Comparison of ENCODE assay signal across 13 cellular contexts in the genomic region with DNA sequence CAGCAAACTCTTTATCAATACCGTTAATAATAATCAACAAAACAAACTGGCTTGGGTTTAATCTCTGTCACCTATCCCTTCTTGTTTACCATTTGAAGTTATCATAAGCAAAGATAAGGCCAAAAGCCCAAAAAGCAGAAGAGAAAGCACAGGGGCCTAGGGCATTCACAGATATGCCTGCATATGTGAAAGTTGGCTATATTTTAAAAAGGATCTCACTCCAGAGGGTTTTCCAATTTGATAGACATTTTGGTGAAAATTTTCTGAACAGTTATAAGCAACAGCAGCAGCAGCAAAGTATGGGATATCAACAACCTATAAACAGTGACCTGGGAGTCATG.
DNase-seq lines count a peak whose midpoint lies in the region; ATAC-seq and TF ChIP-seq lines count a peak whose summit lies in the region.
"Had no signal": no experiment of that assay in that cellular context is flagged by ENCODE, and none has a peak within 500 bp of the region (broad histone marks: within the 10 kb centered on the region; RNA-seq: fewer than 3 reads in every experiment).

No MANE protein-coding gene starts in this region.

- H2AFZ ChIP-seq in Loucy (ENCODE audit: low read length), result no peak overlapping the region

- no peaks in the 10 kb centered on the region for H3K9me2 ChIP-seq in Loucy (replicated peaks; ENCODE audit: low read depth, low read length)

- ATAC-seq in activated T-cell treated with anti-CD3 and anti-CD28 coated beads, Interleukin-2, amount 50 U/mL, for 72 hours (replicated peaks in 1 of 2), result no peak
- no peak for ATAC-seq in stimulated activated effector memory CD8-positive, alpha-beta T cell treated with anti-CD3 and anti-CD28 coated beads, Interleukin-12 subunit alpha, Interleukin-12 subunit beta, amount 100 ng/mL, for 72 hours
- no peak for ATAC-seq in HG03196 (IDR thresholded peaks at IDR 0.05; ENCODE audit: unreplicated experiment)
- ATAC-seq in GM19463 (IDR thresholded peaks at IDR 0.05; ENCODE audit: unreplicated experiment), result no peak
- ATAC-seq in left lung, result no peak

- H3K9me3 Mint-ChIP-seq in activated T-cell treated with anti-CD3 and anti-CD28 coated beads, Interleukin-2, amount 50 U/mL, for 72 hours, result peaks cover 0 to 6% of the 10 kb centered on the region in 2 donors
- H3K9me3 Mint-ChIP-seq in activated T-helper 1 cell treated with anti-CD3 and anti-CD28 coated beads, Interleukin-12 subunit alpha, Interleukin-12 subunit beta, Interleukin-2, Interleukin-4 antibody, amounts not matched to agents 30 ng/mL and 10 ng/mL and 1 ng/mL, durations not matched to agents 14 hours and 24 hours and 36 hours, result peaks cover 9% of the 10 kb centered on the region
- H3K9me3 Mint-ChIP-seq in stimulated activated effector memory CD8-positive, alpha-beta T cell treated with anti-CD3 and anti-CD28 coated beads, Interleukin-12 subunit alpha, Interleukin-12 subunit beta, amount 100 ng/mL, for 72 hours, result no peaks in the 10 kb centered on the region

- H3K9me3 ChIP-seq in Loucy (ENCODE audit: insufficient read depth, low read depth, low read length), result peaks cover 8% of the 10 kb centered on the region; the same call in 1 of the 2 replicates
- peaks cover 0 to 4% of the 10 kb centered on the region in 2 donors for H3K9me3 ChIP-seq in left lung
- H3K9me3 ChIP-seq: SJSA1 had no signal

- no peaks in the 10 kb centered on the region for H3F3A ChIP-seq in Loucy (ENCODE audit: low read depth)

- no peaks in the 10 kb centered on the region for H3K27me3 ChIP-seq in Loucy (ENCODE audit: insufficient read depth, low read length, poor library complexity, severe bottlenecking)
- H3K27me3 ChIP-seq in left lung, result no peaks in the 10 kb centered on the region
- H3K27me3 ChIP-seq: SJSA1 had no signal

- peak overlapping the region; percentile 51 for H3K4me2 ChIP-seq in Loucy (ENCODE audit: low read depth, low read length, poor library complexity, severe bottlenecking)

- H3K27ac ChIP-seq in left lung, result no peak overlapping the region
- H3K27ac ChIP-seq: SJSA1 had no signal

- H3K36me3 Mint-ChIP-seq in activated T-cell treated with anti-CD3 and anti-CD28 coated beads, Interleukin-2, amount 50 U/mL, for 72 hours (ENCODE audit: insufficient read depth in 2 of 2), result peaks cover 9 to 20% of the 10 kb centered on the region in 2 donors
- H3K36me3 Mint-ChIP-seq in activated T-helper 1 cell treated with anti-CD3 and anti-CD28 coated beads, Interleukin-12 subunit alpha, Interleukin-12 subunit beta, Interleukin-2, Interleukin-4 antibody, amounts not matched to agents 30 ng/mL and 10 ng/mL and 1 ng/mL, durations not matched to agents 14 hours and 24 hours and 36 hours (ENCODE audit: low read depth), result peaks cover 46% of the 10 kb centered on the region
- H3K36me3 Mint-ChIP-seq in stimulated activated effector memory CD8-positive, alpha-beta T cell treated with anti-CD3 and anti-CD28 coated beads, Interleukin-12 subunit alpha, Interleukin-12 subunit beta, amount 100 ng/mL, for 72 hours, result peaks cover 57% of the 10 kb centered on the region
- H3K36me3 Mint-ChIP-seq: naive B cell had no signal

- H3K4me1 ChIP-seq in Loucy (ENCODE audit: insufficient read depth, low read length, poor library complexity, severe bottlenecking), result peaks cover 32% of the 10 kb centered on the region
- H3K4me1 ChIP-seq in left lung, result peaks cover 0 to 9% of the 10 kb centered on the region in 2 donors
- H3K4me1 ChIP-seq: SJSA1 had no signal

- H3K27ac Mint-ChIP-seq in activated T-cell treated with anti-CD3 and anti-CD28 coated beads, Interleukin-2, amount 50 U/mL, for 72 hours, result peak overlapping the region; percentile 99
- peak overlapping the region; percentile 88 for H3K27ac Mint-ChIP-seq in activated T-helper 1 cell treated with anti-CD3 and anti-CD28 coated beads, Interleukin-12 subunit alpha, Interleukin-12 subunit beta, Interleukin-2, Interleukin-4 antibody, amounts not matched to agents 30 ng/mL and 10 ng/mL and 1 ng/mL, durations not matched to agents 14 hours and 24 hours and 36 hours
- H3K27ac Mint-ChIP-seq in stimulated activated effector memory CD8-positive, alpha-beta T cell treated with anti-CD3 and anti-CD28 coated beads, Interleukin-12 subunit alpha, Interleukin-12 subunit beta, amount 100 ng/mL, for 72 hours, result peak overlapping the region; percentile 97

- H3K79me2 ChIP-seq in Loucy (ENCODE audit: insufficient read depth, low read length), result 0 out of 2 replicates have a peak, but pooled peaks cover 6% of the 10 kb centered on the region

- H4K20me1 ChIP-seq in Loucy (ENCODE audit: insufficient read depth, low read length, poor library complexity, severe bottlenecking), result no peaks in the 10 kb centered on the region

- H3K27me3 Mint-ChIP-seq in activated T-cell treated with anti-CD3 and anti-CD28 coated beads, Interleukin-2, amount 50 U/mL, for 72 hours (ENCODE audit: low read depth), result no peaks in the 10 kb centered on the region
- no peaks in the 10 kb centered on the region for H3K27me3 Mint-ChIP-seq in activated T-helper 1 cell treated with anti-CD3 and anti-CD28 coated beads, Interleukin-12 subunit alpha, Interleukin-12 subunit beta, Interleukin-2, Interleukin-4 antibody, amounts not matched to agents 30 ng/mL and 10 ng/mL and 1 ng/mL, durations not matched to agents 14 hours and 24 hours and 36 hours (ENCODE audit: insufficient read depth)
- H3K27me3 Mint-ChIP-seq: naive B cell had no signal

- H3K4me3 Mint-ChIP-seq in activated T-cell treated with anti-CD3 and anti-CD28 coated beads, Interleukin-2, amount 50 U/mL, for 72 hours, result peak overlapping the region; percentile 65 to 91
- H3K4me3 Mint-ChIP-seq in activated T-helper 1 cell treated with anti-CD3 and anti-CD28 coated beads, Interleukin-12 subunit alpha, Interleukin-12 subunit beta, Interleukin-2, Interleukin-4 antibody, amounts not matched to agents 30 ng/mL and 10 ng/mL and 1 ng/mL, durations not matched to agents 14 hours and 24 hours and 36 hours, result peak overlapping the region; percentile 73
- H3K4me3 Mint-ChIP-seq in stimulated activated effector memory CD8-positive, alpha-beta T cell treated with anti-CD3 and anti-CD28 coated beads, Interleukin-12 subunit alpha, Interleukin-12 subunit beta, amount 100 ng/mL, for 72 hours, result peak overlapping the region; percentile 71

- no peak for DNase-seq in activated T-cell treated with anti-CD3 and anti-CD28 coated beads, Interleukin-2, amount 50 U/mL, for 72 hours
- no peak for DNase-seq in activated T-cell treated with anti-CD3 and anti-CD28 coated beads, Interleukin-2, amount 50 U/mL, for 1 hour
- DNase-seq in activated T-helper 1 cell treated with anti-CD3 and anti-CD28 coated beads, Interleukin-12 subunit alpha, Interleukin-12 subunit beta, Interleukin-2, Interleukin-4 antibody, amounts not matched to agents 30 ng/mL and 10 ng/mL and 1 ng/mL, durations not matched to agents 14 hours and 24 hours and 36 hours (ENCODE audit: low spot score), result no peak
- no peak for DNase-seq in stimulated activated effector memory CD8-positive, alpha-beta T cell treated with anti-CD3 and anti-CD28 coated beads, Interleukin-12 subunit alpha, Interleukin-12 subunit beta, amount 100 ng/mL, for 72 hours (ENCODE audit: low spot score in 2 of 2)
- no peak for DNase-seq in left lung
- DNase-seq: GF-D8, KBM-7, naive B cell, NCI-H1417 had no signal

- TF ChIP-seq CTCF in Loucy (conservative IDR thresholded peaks at IDR 0.05; ENCODE audit: low read length) (no peak), left lung (IDR thresholded peaks at IDR 0.05) (no peak)

- intact Hi-C loops in activated T-helper 1 cell treated with anti-CD3 and anti-CD28 coated beads, Interleukin-12 subunit alpha, Interleukin-12 subunit beta, Interleukin-2, Interleukin-4 antibody, amounts not matched to agents 30 ng/mL and 10 ng/mL and 1 ng/mL, durations not matched to agents 14 hours and 24 hours and 36 hours (cut with micrococcal nuclease), result no loop called here
- intact Hi-C loops in left lung (cut with DNase I), result no loop called here

- H3K9ac ChIP-seq in Loucy (ENCODE audit: low read depth, low read length, poor library complexity, severe bottlenecking), result peak overlapping the region; percentile 28

- peaks cover 52% of the 10 kb centered on the region for H3K4me1 Mint-ChIP-seq in activated T-cell treated with anti-CD3 and anti-CD28 coated beads, Interleukin-2, amount 50 U/mL, for 72 hours (ENCODE audit: low read depth)
- H3K4me1 Mint-ChIP-seq in activated T-helper 1 cell treated with anti-CD3 and anti-CD28 coated beads, Interleukin-12 subunit alpha, Interleukin-12 subunit beta, Interleukin-2, Interleukin-4 antibody, amounts not matched to agents 30 ng/mL and 10 ng/mL and 1 ng/mL, durations not matched to agents 14 hours and 24 hours and 36 hours (ENCODE audit: low read depth), result peaks cover 55% of the 10 kb centered on the region
- peaks cover 49% of the 10 kb centered on the region for H3K4me1 Mint-ChIP-seq in stimulated activated effector memory CD8-positive, alpha-beta T cell treated with anti-CD3 and anti-CD28 coated beads, Interleukin-12 subunit alpha, Interleukin-12 subunit beta, amount 100 ng/mL, for 72 hours

- H3K36me3 ChIP-seq in Loucy (ENCODE audit: insufficient read depth, low read length), result peaks cover 20% of the 10 kb centered on the region
- peaks cover 0 to 28% of the 10 kb centered on the region in 2 donors for H3K36me3 ChIP-seq in left lung

- no peak overlapping the region for H3K4me3 ChIP-seq in Loucy (ENCODE audit: low read length, poor library complexity, severe bottlenecking)
- H3K4me3 ChIP-seq in left lung, result no peak overlapping the region
- H3K4me3 ChIP-seq: SJSA1 had no signal
